Comparison of ENCODE assay signal across 8 cellular contexts in genomic region chr9:107487521-107488399, GRCh38. TPM values are rescaled to one million over a fixed set of nuclear protein-coding genes. Genes with fewer than 3 reads are reported as not detected.
A peak's percentile ranks its signal among the peaks of the same experiment; 100 is the strongest.
DNase-seq lines count a peak whose midpoint lies in the region; ATAC-seq and TF ChIP-seq lines count a peak whose summit lies in the region.

No MANE protein-coding gene starts in this region.

- H3K4me1 Mint-ChIP-seq in activated T-helper 2 cell treated with anti-CD3 and anti-CD28 coated beads, Interferon-gamma antibody, Interleukin-2, Interleukin-4, amounts not matched to agents 10 μg/mL and 5 μg/mL and 100 μg/mL, durations not matched to agents 14 hours and 24 hours and 36 hours (ENCODE audit: low read depth), result peaks cover 5% of the 10 kb centered on the region

- H3K4me1 ChIP-seq in right atrium auricular region, result peaks cover 0 to 25% of the 10 kb centered on the region in 2 donors

- H3K36me3 Mint-ChIP-seq in activated T-helper 2 cell treated with anti-CD3 and anti-CD28 coated beads, Interferon-gamma antibody, Interleukin-2, Interleukin-4, amounts not matched to agents 10 μg/mL and 5 μg/mL and 100 μg/mL, durations not matched to agents 14 hours and 24 hours and 36 hours (ENCODE audit: low read depth), result peaks cover 3% of the 10 kb centered on the region

- no peaks in the 10 kb centered on the region for H3K27me3 ChIP-seq in right atrium auricular region

- TF ChIP-seq CTCF in right atrium auricular region (IDR thresholded peaks at IDR 0.05), result peak; percentile 32 to 68

- H3K27ac Mint-ChIP-seq in activated T-helper 2 cell treated with anti-CD3 and anti-CD28 coated beads, Interferon-gamma antibody, Interleukin-2, Interleukin-4, amounts not matched to agents 10 μg/mL and 5 μg/mL and 100 μg/mL, durations not matched to agents 14 hours and 24 hours and 36 hours, result no peak overlapping the region

- H3K36me3 ChIP-seq in right atrium auricular region, result peaks cover 41% of the 10 kb centered on the region

- peak; percentile 18 for DNase-seq in stimulated activated CD4-positive, alpha-beta T cell treated with anti-CD3 and anti-CD28 coated beads, Interleukin-12 subunit alpha, Interleukin-12 subunit beta, amount 100 ng/mL, for 4 hours
- no peak for DNase-seq in stimulated activated CD4-positive, alpha-beta T cell treated with anti-CD3 and anti-CD28 coated beads, Interleukin-4, amount 100 ng/mL, for 4 hours
- peak; percentile 20 for DNase-seq in activated T-helper 2 cell treated with anti-CD3 and anti-CD28 coated beads, Interferon-gamma antibody, Interleukin-2, Interleukin-4, amounts not matched to agents 10 μg/mL and 5 μg/mL and 100 μg/mL, durations not matched to agents 14 hours and 24 hours and 36 hours (ENCODE audit: low spot score)
- DNase-seq in right atrium auricular region (ENCODE audit: low spot score) (peak; percentile 73), retina (peak; percentile 87), occipital lobe (lab: John Stamatoyannopoulos, UW) (no peak)

- H3K4me3 ChIP-seq in right atrium auricular region, result peak overlapping the region; percentile 76 to 79

- no peaks in the 10 kb centered on the region for H3K9me3 Mint-ChIP-seq in activated T-helper 2 cell treated with anti-CD3 and anti-CD28 coated beads, Interferon-gamma antibody, Interleukin-2, Interleukin-4, amounts not matched to agents 10 μg/mL and 5 μg/mL and 100 μg/mL, durations not matched to agents 14 hours and 24 hours and 36 hours

- H3K9me3 ChIP-seq in right atrium auricular region, result no peaks in the 10 kb centered on the region

- intact Hi-C loops in activated T-helper 2 cell treated with anti-CD3 and anti-CD28 coated beads, Interferon-gamma antibody, Interleukin-2, Interleukin-4, amounts not matched to agents 10 μg/mL and 5 μg/mL and 100 μg/mL, durations not matched to agents 14 hours and 24 hours and 36 hours (cut with micrococcal nuclease), result loop anchor here (5.0 to 10.0 kb wide), 3 partner anchors 205 to 1827 kb away; partner anchors contain the start of gene RAD23B

- ATAC-seq in HG02973 (IDR thresholded peaks at IDR 0.05; ENCODE audit: unreplicated experiment) (no peak), GM19328 (IDR thresholded peaks at IDR 0.05; ENCODE audit: unreplicated experiment) (no peak)

- peak overlapping the region; percentile 96 to 97 for H3K27ac ChIP-seq in right atrium auricular region

- peaks cover 59% of the 10 kb centered on the region for H3K27me3 Mint-ChIP-seq in activated T-helper 2 cell treated with anti-CD3 and anti-CD28 coated beads, Interferon-gamma antibody, Interleukin-2, Interleukin-4, amounts not matched to agents 10 μg/mL and 5 μg/mL and 100 μg/mL, durations not matched to agents 14 hours and 24 hours and 36 hours (ENCODE audit: low read depth)

- no peak overlapping the region for H3K4me3 Mint-ChIP-seq in activated T-helper 2 cell treated with anti-CD3 and anti-CD28 coated beads, Interferon-gamma antibody, Interleukin-2, Interleukin-4, amounts not matched to agents 10 μg/mL and 5 μg/mL and 100 μg/mL, durations not matched to agents 14 hours and 24 hours and 36 hours (ENCODE audit: low read depth)

RNA-seq across cellular contexts. Expression of gene KLF4, which starts 1.8 kb away (rescaled TPM):
- total RNA-seq in activated T-helper 2 cell treated with anti-CD3 and anti-CD28 coated beads, Interferon-gamma antibody, Interleukin-2, Interleukin-4, amounts not matched to agents 10 μg/mL and 5 μg/mL and 100 μg/mL, durations not matched to agents 14 hours and 24 hours and 36 hours, result 0.52 and 1.4 TPM in 2 replicates
- 10 to 100 TPM; 62.9 to 95.5 TPM for total RNA-seq in right atrium auricular region
- 1.9 TPM for total RNA-seq in occipital lobe

Comparison
In these comparisons a context has a peak if more than half of its experiments do, and no peak if none do; other contexts are left out.
1. DNase-seq: peak in stimulated activated CD4-positive, alpha-beta T cell treated with anti-CD3 and anti-CD28 coated beads, Interleukin-12 subunit alpha, Interleukin-12 subunit beta, amount 100 ng/mL, for 4 hours (single experiment), activated T-helper 2 cell treated with anti-CD3 and anti-CD28 coated beads, Interferon-gamma antibody, Interleukin-2, Interleukin-4, amounts not matched to agents 10 μg/mL and 5 μg/mL and 100 μg/mL, durations not matched to agents 14 hours and 24 hours and 36 hours (single experiment), right atrium auricular region (single experiment) and retina (single experiment); none in stimulated activated CD4-positive, alpha-beta T cell treated with anti-CD3 and anti-CD28 coated beads, Interleukin-4, amount 100 ng/mL, for 4 hours (0 of 2) and occipital lobe (single experiment).
2. RNA of gene KLF4, which starts 1.8 kb away (total RNA-seq): 62.9 to 95.5 TPM in right atrium auricular region; 1.9 TPM in occipital lobe (single experiment) and 0.52 to 1.4 TPM in activated T-helper 2 cell treated with anti-CD3 and anti-CD28 coated beads, Interferon-gamma antibody, Interleukin-2, Interleukin-4, amounts not matched to agents 10 μg/mL and 5 μg/mL and 100 μg/mL, durations not matched to agents 14 hours and 24 hours and 36 hours; every median in the first group is over 10 times any median in the second.